ENCODE assay signal across 1 cellular context in genomic region chr9:37031081-37031480, GRCh38.
TF ChIP-seq lines count a peak whose summit lies in the region.

No MANE protein-coding gene starts in this region.

TF ChIP-seq in GM12878, 131 proteins besides CTCF, POLR2A, EP300 and RAD21:
- no peak for TF ChIP-seq NKRF (conservative IDR thresholded peaks at IDR 0.05)
- TF ChIP-seq IRF4 (IDR thresholded peaks at IDR 0.05; ENCODE audit: low read depth, low read length): no peak
- TF ChIP-seq JUNB (IDR thresholded peaks at IDR 0.05): no peak
- TF ChIP-seq SMAD1 (IDR thresholded peaks at IDR 0.05; ENCODE audit: low read depth, partially characterized antibody): no peak
- no peak for TF ChIP-seq EZH2 (IDR thresholded peaks at IDR 0.05; ENCODE audit: borderline replicate concordance, control insufficient read depth, low read depth, low read length)
- TF ChIP-seq GABPA (IDR thresholded peaks at IDR 0.05; ENCODE audit: low read depth): no peak
- TF ChIP-seq BMI1 (IDR thresholded peaks at IDR 0.05; ENCODE audit: borderline replicate concordance): no peak
- no peak for TF ChIP-seq ZNF274 (IDR thresholded peaks at IDR 0.05; ENCODE audit: insufficient read depth, insufficient read length)
- no peak for TF ChIP-seq SPI1 (IDR thresholded peaks at IDR 0.05; ENCODE audit: borderline replicate concordance, insufficient read depth, low read depth, low read length)
- no peak for TF ChIP-seq YY1 (IDR thresholded peaks at IDR 0.05; ENCODE audit: low read depth, low read length)
- TF ChIP-seq ATF2 (IDR thresholded peaks at IDR 0.05; ENCODE audit: low read length): no peak
- no peak for TF ChIP-seq IRF3 (IDR thresholded peaks at IDR 0.05)
- TF ChIP-seq PAX8 (IDR thresholded peaks at IDR 0.05): no peak
- no peak for TF ChIP-seq STAT1 (conservative IDR thresholded peaks at IDR 0.05)
- no peak for TF ChIP-seq NR2C2 (IDR thresholded peaks at IDR 0.05; ENCODE audit: borderline replicate concordance, control insufficient read depth, insufficient read length, low read depth)
- TF ChIP-seq IRF5 (IDR thresholded peaks at IDR 0.05; ENCODE audit: borderline replicate concordance): no peak
